23 cellular contexts compared by ENCODE assay signal in genomic region chr20:59125332-59125731, GRCh38. TPM values are rescaled to one million over a fixed set of nuclear protein-coding genes. Genes with fewer than 3 reads are reported as not detected.
A peak's percentile ranks its signal among the peaks of the same experiment; 100 is the strongest.
DNase-seq lines count a peak whose midpoint lies in the region; ATAC-seq and TF ChIP-seq lines count a peak whose summit lies in the region.
"Had no signal": no experiment of that assay in that cellular context is flagged by ENCODE, and none has a peak within 500 bp of the region (broad histone marks: within the 10 kb centered on the region; RNA-seq: fewer than 3 reads in every experiment).

No MANE protein-coding gene starts in this region.

- H3K9me2 ChIP-seq in DOHH2 (replicated peaks; ENCODE audit: control insufficient read depth, low read length), result no peaks in the 10 kb centered on the region

- H3K4me3 Mint-ChIP-seq in memory B cell (no peak overlapping the region), mesothelial cell of epicardium (no peak overlapping the region)

- H3K4me2 ChIP-seq in DOHH2 (ENCODE audit: low read length), result peak overlapping the region; percentile 94

- H3K27ac ChIP-seq in DOHH2 (ENCODE audit: low read depth, low read length) (no peak overlapping the region), SJCRH30 (no peak overlapping the region)
- H3K27ac ChIP-seq: 22Rv1 had no signal

- no peaks in the 10 kb centered on the region for H3K27me3 ChIP-seq in DOHH2 (ENCODE audit: control insufficient read depth, low read length)
- H3K27me3 ChIP-seq in SJCRH30, result no peaks in the 10 kb centered on the region
- H3K27me3 ChIP-seq in MG63, result peaks cover 5% of the 10 kb centered on the region

- no peaks in the 10 kb centered on the region for H3K9me3 Mint-ChIP-seq in memory B cell
- no peaks in the 10 kb centered on the region for H3K9me3 Mint-ChIP-seq in mesothelial cell of epicardium

- H3K27ac Mint-ChIP-seq in memory B cell (peak overlapping the region; percentile 94), mesothelial cell of epicardium (no peak overlapping the region)

- peaks cover 73% of the 10 kb centered on the region for H3K4me1 ChIP-seq in DOHH2 (ENCODE audit: control insufficient read depth, low read length)
- no peaks in the 10 kb centered on the region; the same call in 1 of the 2 replicates for H3K4me1 ChIP-seq in SJCRH30
- H3K4me1 ChIP-seq: Caco-2 had no signal

- H3K36me3 ChIP-seq in DOHH2 (ENCODE audit: control insufficient read depth, low read length), result peaks cover 9% of the 10 kb centered on the region
- no peaks in the 10 kb centered on the region for H3K36me3 ChIP-seq in SJCRH30
- H3K36me3 ChIP-seq in MG63, result no peaks in the 10 kb centered on the region

- peaks cover 20% of the 10 kb centered on the region for H3F3A ChIP-seq in DOHH2 (ENCODE audit: control insufficient read depth, insufficient read depth)

- H3K4me1 Mint-ChIP-seq in memory B cell, result peaks cover 54% of the 10 kb centered on the region
- H3K4me1 Mint-ChIP-seq in mesothelial cell of epicardium, result no peaks in the 10 kb centered on the region

- DNase-seq in NCI-H82 (lab: John Stamatoyannopoulos, UW), result peak; percentile 35
- no peak for DNase-seq in NCI-H82 treated with DMSO at 0.1 percent for 48 hours (lab: John Stamatoyannopoulos, UW; ENCODE audit: unreplicated experiment)
- no peak for DNase-seq in memory B cell (ENCODE audit: low spot score in 2 of 2)
- peak; percentile 9 for DNase-seq in putamen (ENCODE audit: low spot score)
- no peak for DNase-seq in SJCRH30
- no peak for DNase-seq in mesothelial cell of epicardium (ENCODE audit: low spot score in 2 of 2, unreplicated experiment in 2 of 2)
- DNase-seq in MG63, result no peak
- DNase-seq: DMS153; IMR-90; Karpas-422; MM.1S; NCI-H1105; NCI-H1694 treated with DMSO at 0.1 percent for 48 hours; NCI-H2107; NCI-H345; NK-92 treated with Interleukin-12 subunit alpha and Interleukin-12 subunit beta, amount 100 ng/mL, for 24 hours; OCI-M1; SHP77 treated with DMSO at 0.1 percent for 48 hours had no signal

- H3K79me2 ChIP-seq in DOHH2 (ENCODE audit: control insufficient read depth, low read length), result peaks cover 38% of the 10 kb centered on the region

- H3K27me3 Mint-ChIP-seq in memory B cell (no peaks in the 10 kb centered on the region), mesothelial cell of epicardium (ENCODE audit: low read depth) (peaks cover 40% of the 10 kb centered on the region)

- H3K36me3 Mint-ChIP-seq in memory B cell (peaks cover 4% of the 10 kb centered on the region), mesothelial cell of epicardium (no peaks in the 10 kb centered on the region)

- TF ChIP-seq CTCF in DOHH2 (IDR thresholded peaks at IDR 0.05; ENCODE audit: low read depth, low read length, poor library complexity, severe bottlenecking), result no peak
- TF ChIP-seq CTCF in mesothelial cell of epicardium (IDR thresholded peaks at IDR 0.05; ENCODE audit: unreplicated experiment), result no peak

- no peaks in the 10 kb centered on the region for H4K20me1 ChIP-seq in DOHH2 (ENCODE audit: control insufficient read depth, insufficient read depth, low read depth, low read length)

- H3K4me3 ChIP-seq in DOHH2 (ENCODE audit: low read length) (peak overlapping the region; percentile 87), SJCRH30 (no peak overlapping the region), MG63 (no peak overlapping the region)

- no peak for ATAC-seq in memory B cell (ENCODE audit: low read depth)

- H3K9me3 ChIP-seq in DOHH2 (ENCODE audit: control insufficient read depth, insufficient read depth, low read length) (peaks cover 7% of the 10 kb centered on the region), SJCRH30 (replicated peaks) (peaks cover 9% of the 10 kb centered on the region), MG63 (no peaks in the 10 kb centered on the region)
- H3K9me3 ChIP-seq: Caco-2 had no signal

RNA-seq across cellular contexts. Expression of gene ZNF831, which starts 38.3 kb away (rescaled TPM):
- 0.58 and 0.59 TPM in 2 replicates for total RNA-seq in SJCRH30 (2014; rRNA removed; shearing (Covaris generic))
- 0.02 to 0.05 TPM (median 0.02 TPM) in 3 replicates for total RNA-seq in mesothelial cell of epicardium
- total RNA-seq in MG63 (2014; rRNA removed; shearing (Covaris generic); ENCODE audit: low replicate concordance), result not detected in 2 replicates
- total RNA-seq: Caco-2, HT-29, IMR-90, RPMI7951 had no signal

Comparison
In these comparisons a context has a peak if more than half of its experiments do, and no peak if none do; other contexts are left out.
1. DNase-seq: peak in NCI-H82 (single experiment) and putamen (single experiment); none in NCI-H82 treated with DMSO at 0.1 percent for 48 hours (single experiment), memory B cell (0 of 2), SJCRH30 (0 of 2), mesothelial cell of epicardium (0 of 2) and MG63 (single experiment).